ENCODE assay signal across 8 cellular contexts in genomic region chr22:36775589-36775965, GRCh38. TPM values are rescaled to one million over a fixed set of nuclear protein-coding genes. Genes with fewer than 3 reads are reported as not detected.
DNase-seq lines count a peak whose midpoint lies in the region; ATAC-seq and TF ChIP-seq lines count a peak whose summit lies in the region.

No MANE protein-coding gene starts in this region.

- no peaks in the 10 kb centered on the region for H3K9me3 ChIP-seq in aorta (ENCODE audit: control insufficient read depth, low read length)

- DNase-seq in NCI-H1092 treated with DMSO at 0.1 percent for 48 hours (lab: John Stamatoyannopoulos, UW), result peak; percentile 58
- DNase-seq in activated T-cell treated with anti-CD3 and anti-CD28 coated beads, Interleukin-2, amount 50 U/mL, for 48 hours, result peak; percentile 33 to 52
- DNase-seq in fibroblast of peridontal ligament (ENCODE audit: extremely low read depth), result peak; percentile 3
- DNase-seq in omental fat pad (ENCODE audit: low spot score), result no peak
- DNase-seq in aorta, result peak; percentile 68 to 80
- DNase-seq in iPS-NIHi11 (ENCODE audit: low spot score), result no peak

- H3K36me3 ChIP-seq in aorta (ENCODE audit: control insufficient read depth in 1 of 2, insufficient read depth in 2 of 2, low read length in 1 of 2), result no peaks in the 10 kb centered on the region

- intact Hi-C loops in aorta (cut with DNase I), result loop anchor here in 1 of 2 donors (5.0 kb wide), 1 partner anchor 1473 kb away; no protein-coding TSS in a partner anchor

- TF ChIP-seq CTCF in 22Rv1 (IDR thresholded peaks at IDR 0.05) (no peak), omental fat pad (IDR thresholded peaks at IDR 0.05) (no peak)

- no peaks in the 10 kb centered on the region for H3K27me3 ChIP-seq in aorta (ENCODE audit: control insufficient read depth in 1 of 2, insufficient read depth in 2 of 2, low read length in 1 of 2)

- H3K27ac ChIP-seq in 22Rv1, result peak overlapping the region; percentile 40
- no peak overlapping the region for H3K27ac ChIP-seq in aorta (ENCODE audit: low read depth in 1 of 2, low read length in 2 of 2)

- peak; percentile 6 for ATAC-seq in GM19452 (IDR thresholded peaks at IDR 0.05; ENCODE audit: unreplicated experiment)
- peak; percentile 6 for ATAC-seq in omental fat pad (ENCODE audit: low FRiP score)
- ATAC-seq in aorta (ENCODE audit: low FRiP score), result peak; percentile 3

- 1 to 3% methylated on average over 23 of the region's 23 CpGs for WGBS in aorta, 2 donors

- peaks cover 0 to 6% of the 10 kb centered on the region in 2 donors for H3K4me1 ChIP-seq in aorta (ENCODE audit: control insufficient read depth in 1 of 2, insufficient read depth in 2 of 2, low read length in 2 of 2)

- H3K4me3 ChIP-seq in aorta (ENCODE audit: low read length in 2 of 2), result peak overlapping the region; percentile 52 to 76

RNA-seq across cellular contexts. Expression of gene IFT27, which starts 0.3 kb away (rescaled TPM):
- total RNA-seq in omental fat pad (10 to 100 TPM in 2 of 4 donors, 1 to 10 TPM in 2; 4.4 to 15.8 (median 10.8) TPM), aorta (10 to 100 TPM; 16.1 to 27.4 TPM)
- 10 to 100 TPM in 1 of 2 donors, 1 to 10 TPM in 1; 9.5 to 23.3 TPM for polyA plus RNA-seq in aorta

RNA-seq across cellular contexts. Expression of gene PVALB, which starts 41.3 kb away (rescaled TPM):
- total RNA-seq in omental fat pad (not detected), aorta (not detected)
- not detected for polyA plus RNA-seq in aorta

Comparison
In these comparisons a context has a peak if more than half of its experiments do, and no peak if none do; other contexts are left out.
1. DNase-seq: peak in NCI-H1092 treated with DMSO at 0.1 percent for 48 hours (single experiment), activated T-cell treated with anti-CD3 and anti-CD28 coated beads, Interleukin-2, amount 50 U/mL, for 48 hours (2 of 2), fibroblast of peridontal ligament (single experiment) and aorta (2 of 2); none in omental fat pad (single experiment) and iPS-NIHi11 (single experiment).
2. Peak in every context shown above with its lines, with median percentiles within 50 percentile points of each other: ATAC-seq.